Comparison of ENCODE assay signal across 8 cellular contexts in genomic region chr17:76523084-76524037, GRCh38. TPM values are rescaled to one million over a fixed set of nuclear protein-coding genes. Genes with fewer than 3 reads are reported as not detected.
A peak's percentile ranks its signal among the peaks of the same experiment; 100 is the strongest.
DNase-seq lines count a peak whose midpoint lies in the region; ATAC-seq and TF ChIP-seq lines count a peak whose summit lies in the region.

No MANE protein-coding gene starts in this region.

- ATAC-seq in HG03442 (IDR thresholded peaks at IDR 0.05; ENCODE audit: unreplicated experiment) (no peak), HG03378 (IDR thresholded peaks at IDR 0.05; ENCODE audit: unreplicated experiment) (no peak)

- no peaks in the 10 kb centered on the region for H3K9me3 ChIP-seq in SU-DHL-6 (ENCODE audit: insufficient read depth, low read length)
- H3K9me3 ChIP-seq in left ventricle myocardium inferior (replicated peaks), result no peaks in the 10 kb centered on the region
- no peaks in the 10 kb centered on the region for H3K9me3 ChIP-seq in sigmoid colon

- TF ChIP-seq EP300 in sigmoid colon (IDR thresholded peaks at IDR 0.05), result no peak

- H3K4me2 ChIP-seq in SU-DHL-6 (ENCODE audit: low read depth, low read length, poor library complexity, severe bottlenecking), result no peak overlapping the region

- no peaks in the 10 kb centered on the region for H3K9me2 ChIP-seq in SU-DHL-6 (replicated peaks; ENCODE audit: insufficient read depth, low read length)

- H3K4me1 ChIP-seq in left ventricle myocardium inferior (peaks cover 45% of the 10 kb centered on the region), sigmoid colon (peaks cover 0 to 27% (median 17%) of the 10 kb centered on the region in 4 donors)

- no peak overlapping the region for H3K9ac ChIP-seq in SU-DHL-6 (ENCODE audit: low read length)

- H3K36me3 ChIP-seq in SU-DHL-6 (ENCODE audit: low read length) (no peaks in the 10 kb centered on the region), left ventricle myocardium inferior (no peaks in the 10 kb centered on the region), sigmoid colon (no peaks in the 10 kb centered on the region)

- TF ChIP-seq POLR2A in sigmoid colon (IDR thresholded peaks at IDR 0.05), result no peak

- no peaks in the 10 kb centered on the region for H3K79me2 ChIP-seq in SU-DHL-6 (ENCODE audit: insufficient read depth, low read length)

- no peaks in the 10 kb centered on the region for H3K27me3 Mint-ChIP-seq in activated naive CD8-positive, alpha-beta T cell treated with anti-CD3 and anti-CD28 coated beads for 36 hours

- H3K9me3 Mint-ChIP-seq in activated naive CD8-positive, alpha-beta T cell treated with anti-CD3 and anti-CD28 coated beads for 36 hours, result no peaks in the 10 kb centered on the region

- no peak overlapping the region for H3K4me3 Mint-ChIP-seq in activated naive CD8-positive, alpha-beta T cell treated with anti-CD3 and anti-CD28 coated beads for 36 hours

- H3K27ac ChIP-seq in SU-DHL-6 (ENCODE audit: low read depth, low read length) (no peak overlapping the region), left ventricle myocardium inferior (replicated peaks) (peak overlapping the region; percentile 22), sigmoid colon (no peak overlapping the region)

- peaks cover 16% of the 10 kb centered on the region for H3K4me1 Mint-ChIP-seq in activated naive CD8-positive, alpha-beta T cell treated with anti-CD3 and anti-CD28 coated beads for 36 hours

- H3K4me3 ChIP-seq in SU-DHL-6 (ENCODE audit: insufficient read depth, low read length, poor library complexity, severe bottlenecking) (no peak overlapping the region), left ventricle myocardium inferior (no peak overlapping the region), sigmoid colon (no peak overlapping the region)

- no peaks in the 10 kb centered on the region for H3F3A ChIP-seq in SU-DHL-6 (ENCODE audit: insufficient read depth)

- H4K20me1 ChIP-seq in SU-DHL-6 (ENCODE audit: low read depth, low read length), result no peaks in the 10 kb centered on the region

- H3K27ac Mint-ChIP-seq in activated naive CD8-positive, alpha-beta T cell treated with anti-CD3 and anti-CD28 coated beads for 36 hours, result no peak overlapping the region

- H3K36me3 Mint-ChIP-seq in activated naive CD8-positive, alpha-beta T cell treated with anti-CD3 and anti-CD28 coated beads for 36 hours, result no peaks in the 10 kb centered on the region

- WGBS in sigmoid colon, 2 donors, result 20 to 21% methylated on average over 35 of the region's 35 CpGs

- no peaks in the 10 kb centered on the region for H3K27me3 ChIP-seq in SU-DHL-6 (ENCODE audit: low read length)
- no peaks in the 10 kb centered on the region for H3K27me3 ChIP-seq in left ventricle myocardium inferior (ENCODE audit: low read depth)
- H3K27me3 ChIP-seq in sigmoid colon, result peaks cover 0 to 30% (median 9%) of the 10 kb centered on the region in 3 donors

- H2AFZ ChIP-seq in SU-DHL-6 (ENCODE audit: low read depth, low read length, severe bottlenecking), result no peak overlapping the region

- TF ChIP-seq CTCF in GM12872 (IDR thresholded peaks at IDR 0.05; ENCODE audit: insufficient read depth, low read depth, low read length) (peak; percentile 100), LNCAP (IDR thresholded peaks at IDR 0.05) (peak; percentile 100), SU-DHL-6 (IDR thresholded peaks at IDR 0.05; ENCODE audit: insufficient read depth, low read length, poor library complexity, severe bottlenecking) (peak; percentile 84), left ventricle myocardium inferior (IDR thresholded peaks at IDR 0.05; ENCODE audit: borderline replicate concordance) (peak; percentile 100), sigmoid colon (IDR thresholded peaks at IDR 0.05) (peak; percentile 96 to 100 (median 99))

- peak; percentile 83 for DNase-seq in activated naive CD8-positive, alpha-beta T cell treated with anti-CD3 and anti-CD28 coated beads for 36 hours
- DNase-seq in left ventricle myocardium inferior (peak; percentile 78), sigmoid colon (peak; percentile 85)

- intact Hi-C loops in left ventricle myocardium inferior (cut with micrococcal nuclease) (loop anchor here (2.0 to 10.0 kb wide), 2 partner anchors 23 to 151 kb away; no protein-coding TSS in a partner anchor), sigmoid colon (cut with DNase I) (loop anchor here (1.0 to 5.0 kb wide), 4 partner anchors 24 to 194 kb away; no protein-coding TSS in a partner anchor)

RNA-seq across cellular contexts. Expression of gene CYGB, which starts 14.1 kb away (rescaled TPM):
- under 1 TPM; 0.33 to 0.62 TPM for total RNA-seq in activated naive CD8-positive, alpha-beta T cell treated with anti-CD3 and anti-CD28 coated beads for 36 hours
- 24.1 TPM for total RNA-seq in left ventricle myocardium inferior
- 10 to 100 TPM; 18.6 to 33.4 (median 19.3) TPM for total RNA-seq in sigmoid colon
- polyA plus RNA-seq in sigmoid colon, result 10 to 100 TPM in 2 of 3 donors, 1 to 10 TPM in 1; 9.7 to 25.8 (median 10.1) TPM

RNA-seq across cellular contexts. Expression of gene PRCD, which starts 16.5 kb away (rescaled TPM):
- total RNA-seq in activated naive CD8-positive, alpha-beta T cell treated with anti-CD3 and anti-CD28 coated beads for 36 hours, result under 1 TPM; 0.36 to 0.66 TPM
- total RNA-seq in left ventricle myocardium inferior, result 3.9 TPM
- total RNA-seq in sigmoid colon, result 1 to 10 TPM; 1.1 to 6.1 (median 3.6) TPM
- polyA plus RNA-seq in sigmoid colon, result 1 to 10 TPM in 2 of 3 donors, not detected in 1; 4.8 to 7.1 TPM

RNA-seq across cellular contexts. Expression of gene RHBDF2, which starts 22.1 kb away (rescaled TPM):
- total RNA-seq in activated naive CD8-positive, alpha-beta T cell treated with anti-CD3 and anti-CD28 coated beads for 36 hours, result 10 to 100 TPM; 20.7 to 22.2 TPM
- total RNA-seq in left ventricle myocardium inferior, result 13.8 TPM
- total RNA-seq in sigmoid colon, result 10 to 100 TPM in 3 of 4 donors, 1 to 10 TPM in 1; 7.9 to 27.6 (median 12.5) TPM
- 10 to 100 TPM in 1 of 3 donors, 1 to 10 TPM in 2; 1.2 to 35.7 (median 5.8) TPM for polyA plus RNA-seq in sigmoid colon

RNA-seq across cellular contexts. Expression of gene AANAT, which starts 56.0 kb away (rescaled TPM):
- total RNA-seq in activated naive CD8-positive, alpha-beta T cell treated with anti-CD3 and anti-CD28 coated beads for 36 hours, result under 1 TPM in 1 of 2 experiments, not detected in 1; 0.36 TPM
- total RNA-seq in left ventricle myocardium inferior, result not detected
- total RNA-seq in sigmoid colon, result not detected
- polyA plus RNA-seq in sigmoid colon, result under 1 TPM in 1 of 3 donors, not detected in 2; 0.12 TPM

Comparison
In these comparisons a context has a peak if more than half of its experiments do, and no peak if none do; other contexts are left out.
1. RNA of gene CYGB, which starts 14.1 kb away (total RNA-seq): 24.1 TPM in left ventricle myocardium inferior (single experiment) and 18.6 to 33.4 TPM in sigmoid colon; 0.33 to 0.62 TPM in activated naive CD8-positive, alpha-beta T cell treated with anti-CD3 and anti-CD28 coated beads for 36 hours; every median in the first group is over 10 times any median in the second.
2. Peak in every context shown above with its lines, with median percentiles within 50 percentile points of each other: CTCF ChIP-seq and DNase-seq.